1 cellular context compared by ENCODE assay signal in the genomic region with DNA sequence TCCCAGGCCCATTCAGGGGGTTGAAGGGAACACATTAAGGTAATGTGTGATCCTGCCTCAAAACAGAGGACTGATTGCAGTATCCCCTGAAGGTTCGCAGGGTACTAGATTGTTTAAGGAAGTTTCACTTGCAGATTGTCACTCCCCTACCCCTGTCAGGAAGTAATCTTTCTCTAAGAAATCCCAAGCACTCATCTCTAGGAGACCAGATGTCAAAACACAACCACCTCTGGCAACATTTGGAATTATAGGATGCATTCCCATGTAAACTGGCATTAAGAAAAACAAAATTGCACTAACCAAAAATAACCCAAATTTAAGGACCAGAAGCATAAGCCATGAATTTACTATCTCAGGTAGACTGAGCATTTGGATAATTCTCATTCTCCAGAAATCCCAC.
TF ChIP-seq lines count a peak whose summit lies in the region.

No MANE protein-coding gene starts in this region.

TF ChIP-seq in neural cell, 6 proteins besides CTCF, POLR2A, EP300 and RAD21 (continued from another document):
- TF ChIP-seq EZH2 (IDR thresholded peaks at IDR 0.05; ENCODE audit: borderline replicate concordance, insufficient read depth, low read length, poor library complexity, severe bottlenecking) = no peak
- no peak for TF ChIP-seq POLR2AphosphoS5 (IDR thresholded peaks at IDR 0.05)
TF ChIP-seq in neural cell: peak in this region for 0.
